9 cellular contexts compared by ENCODE assay signal in the genomic region with DNA sequence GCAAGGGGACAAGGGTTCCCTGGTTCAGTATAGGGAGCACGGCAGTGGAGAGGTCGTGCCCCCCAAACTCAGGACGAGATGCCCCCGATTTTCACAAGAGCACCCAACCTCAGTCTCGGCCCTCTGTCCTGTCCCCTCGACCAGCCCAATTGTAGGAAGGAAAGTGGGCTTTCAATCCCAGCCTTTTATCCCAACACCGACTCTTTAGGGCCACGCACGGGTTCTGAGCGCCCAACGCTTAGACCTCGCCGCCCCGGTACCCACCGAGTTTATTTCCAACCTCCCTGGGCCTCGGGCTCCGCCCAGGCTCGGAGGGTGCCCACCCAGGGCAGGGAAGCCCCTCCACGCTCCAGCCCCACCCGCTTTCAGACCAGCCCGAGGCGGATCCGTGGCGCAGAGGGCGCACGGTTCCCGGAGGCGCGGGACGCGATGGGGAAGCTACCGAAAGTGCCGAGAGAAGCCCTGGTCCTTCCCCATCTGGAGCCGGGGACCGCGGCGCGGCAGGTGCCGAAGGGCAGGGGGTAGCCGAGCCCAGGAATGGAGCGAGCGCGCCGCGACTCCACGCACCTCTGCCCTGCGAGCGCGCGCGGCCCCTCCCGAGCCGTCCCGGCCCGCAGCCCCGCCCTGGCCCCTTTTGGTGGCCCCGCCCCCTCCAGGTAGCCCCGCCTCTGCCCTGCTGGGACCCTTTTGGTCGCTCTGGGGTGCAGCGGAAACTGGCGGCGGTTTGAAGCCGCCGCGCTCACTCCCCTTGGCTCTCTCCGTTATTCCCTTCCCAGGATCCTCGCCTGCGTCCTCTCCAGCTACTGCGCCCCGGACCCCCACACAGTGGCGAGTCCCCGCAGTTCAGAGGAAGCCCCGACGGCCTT. TPM values are rescaled to one million over a fixed set of nuclear protein-coding genes. Genes with fewer than 3 reads are reported as not detected.
DNase-seq lines count a peak whose midpoint lies in the region; ATAC-seq and TF ChIP-seq lines count a peak whose summit lies in the region.
"Had no signal": no experiment of that assay in that cellular context is flagged by ENCODE, and none has a peak within 500 bp of the region (broad histone marks: within the 10 kb centered on the region; RNA-seq: fewer than 3 reads in every experiment).

No MANE protein-coding gene starts in this region.

- H3K79me2 ChIP-seq in PC-9 (ENCODE audit: low read depth), result no peaks in the 10 kb centered on the region

- peak overlapping the region; percentile 74 to 79 (median 75) for H3K4me3 Mint-ChIP-seq in nephron

- no peak overlapping the region for H2AFZ ChIP-seq in PC-9

- H3K9me3 ChIP-seq in A673 (ENCODE audit: low read depth, low read length, poor library complexity, severe bottlenecking) (no peaks in the 10 kb centered on the region), thoracic aorta (no peaks in the 10 kb centered on the region), PC-9 (ENCODE audit: insufficient read depth, low read depth) (no peaks in the 10 kb centered on the region)

- no peak overlapping the region for H3K4me2 ChIP-seq in PC-9

- H3K4me3 ChIP-seq in A673 (ENCODE audit: low read depth, low read length, poor library complexity, severe bottlenecking), result peak overlapping the region; percentile 62
- peak overlapping the region; percentile 18 to 27 for H3K4me3 ChIP-seq in cardiac fibroblast (replicated peaks in 1 of 2; ENCODE audit: low read depth in 2 of 2, low read length in 2 of 2)
- peak overlapping the region; percentile 35 for H3K4me3 ChIP-seq in thoracic aorta
- no peak overlapping the region for H3K4me3 ChIP-seq in PC-9

- no peaks in the 10 kb centered on the region for H3K4me1 Mint-ChIP-seq in nephron

- CTCF ChIA-PET in A673 (lab: Charles Lee) (interaction anchor here (0.5 to 1.0 kb wide), 2 partner anchors 25 to 44 kb away, joined by 3 read pairs; no protein-coding TSS in a partner anchor), PC-9 (lab: Charles Lee) (interaction anchor here (0.6 kb wide), 1 partner anchor 71 kb away, joined by 9 read pairs; no protein-coding TSS in a partner anchor)

- H3K27me3 ChIP-seq in A673 (replicated peaks; ENCODE audit: insufficient read depth, low read depth, low read length, poor library complexity), result peaks cover 9% of the 10 kb centered on the region
- H3K27me3 ChIP-seq in thoracic aorta (replicated peaks; ENCODE audit: insufficient read depth), result no peaks in the 10 kb centered on the region
- peaks cover 8% of the 10 kb centered on the region for H3K27me3 ChIP-seq in PC-9 (ENCODE audit: insufficient read depth, low read depth)

- H3K4me1 ChIP-seq in A673 (ENCODE audit: insufficient read depth, low read length, poor library complexity, severe bottlenecking) (peaks cover 11% of the 10 kb centered on the region), thoracic aorta (ENCODE audit: control insufficient read depth in 1 of 2, low read depth in 2 of 2) (no peaks in the 10 kb centered on the region), PC-9 (replicated peaks; ENCODE audit: insufficient read depth) (no peaks in the 10 kb centered on the region)

- POLR2A ChIA-PET in A673 (lab: Charles Lee; ENCODE audit: low non-redundant PET), result no interaction called here
- POLR2A ChIA-PET in PC-9 (lab: Charles Lee; ENCODE audit: unreplicated experiment), result no interaction called here

- no peaks in the 10 kb centered on the region for H3K36me3 Mint-ChIP-seq in nephron (ENCODE audit: low read depth)

- H3K27ac ChIP-seq in A673 (ENCODE audit: low read depth, low read length, poor library complexity, severe bottlenecking) (no peak overlapping the region), thoracic aorta (no peak overlapping the region), PC-9 (no peak overlapping the region)
- H3K27ac ChIP-seq: epithelial cell of prostate had no signal

- no peaks in the 10 kb centered on the region for H3K9me3 Mint-ChIP-seq in nephron

- H3K9me2 ChIP-seq in PC-9 (ENCODE audit: insufficient read depth), result no peaks in the 10 kb centered on the region

- H3K36me3 ChIP-seq in A673 (ENCODE audit: insufficient read depth, low read length, poor library complexity, severe bottlenecking) (no peaks in the 10 kb centered on the region), thoracic aorta (no peaks in the 10 kb centered on the region), PC-9 (ENCODE audit: low read depth) (no peaks in the 10 kb centered on the region)

- ATAC-seq in GM21619 (IDR thresholded peaks at IDR 0.05; ENCODE audit: unreplicated experiment), result peak; percentile 40
- no peak for ATAC-seq in thoracic aorta (ENCODE audit: insufficient number of reproducible peaks, low FRiP score, low read depth)
- no peak for ATAC-seq in GM18867 (IDR thresholded peaks at IDR 0.05; ENCODE audit: unreplicated experiment)

- intact Hi-C loops in A673 (cut with micrococcal nuclease; ENCODE audit: unreplicated experiment), result no loop called here
- intact Hi-C loops in PC-9 (cut with micrococcal nuclease; ENCODE audit: unreplicated experiment), result no loop called here

- H3K27ac Mint-ChIP-seq in nephron, result no peak overlapping the region

- TF ChIP-seq CTCF in A673 (conservative IDR thresholded peaks at IDR 0.05; ENCODE audit: low read depth, low read length) (no peak), cardiac fibroblast (IDR thresholded peaks at IDR 0.05; ENCODE audit: low read depth, low read length) (no peak), nephron (IDR thresholded peaks at IDR 0.05; ENCODE audit: unreplicated experiment in 3 of 3) (no peak), thoracic aorta (IDR thresholded peaks at IDR 0.05) (no peak), PC-9 (conservative IDR thresholded peaks at IDR 0.05) (no peak)

- no peaks in the 10 kb centered on the region for H4K20me1 ChIP-seq in PC-9 (ENCODE audit: insufficient read depth)

- DNase-seq in A673 (ENCODE audit: low spot score) (peak; percentile 40), T-helper 22 cell (ENCODE audit: low read depth) (peak; percentile 12), cardiac fibroblast (ENCODE audit: low read depth in 2 of 2) (no peak), thoracic aorta (ENCODE audit: low spot score) (no peak), PC-9 (no peak)

- H3F3A ChIP-seq in PC-9 (ENCODE audit: insufficient read depth, low read depth), result no peaks in the 10 kb centered on the region

- BruUV-seq in A673 (replicated peaks; lab: Mats Ljungman, UMichigan), result no TSS peak
- BruUV-seq in PC-9 (replicated peaks; lab: Mats Ljungman, UMichigan), result no TSS peak

- H3K27me3 Mint-ChIP-seq in nephron (ENCODE audit: low read depth), result peaks cover 93% of the 10 kb centered on the region

RNA-seq across cellular contexts. Expression of a gene that starts 20.4 kb away (rescaled TPM):
- total RNA-seq in A673 (2021) (0.13 TPM in 1 of 2 replicates, not detected in the other), thoracic aorta (under 1 TPM; 0.14 to 0.35 TPM), PC-9 (2021) (1.3 and 1.7 TPM in 2 replicates)

RNA-seq across cellular contexts. Expression of a gene that starts 46.4 kb away (rescaled TPM):
- total RNA-seq in A673 (2021) (72.4 and 79.2 TPM in 2 replicates), thoracic aorta (100 to 1,000 TPM in 1 of 2 donors, 10 to 100 TPM in 1; 35.3 to 101 TPM), PC-9 (2021) (96.1 and 123 TPM in 2 replicates)

RNA-seq across cellular contexts. Expression of a gene that starts 46.9 kb away (rescaled TPM):
- total RNA-seq in A673 (2021) (179 and 189 TPM in 2 replicates), thoracic aorta (100 to 1,000 TPM; 105 to 123 TPM), PC-9 (2021) (134 and 217 TPM in 2 replicates)

RNA-seq across cellular contexts. Expression of a gene that starts 59.0 kb away (rescaled TPM):
- total RNA-seq in A673 (2021) (39.7 and 43.4 TPM in 2 replicates), thoracic aorta (10 to 100 TPM; 37.2 to 45.4 TPM), PC-9 (2021) (21.4 and 28.7 TPM in 2 replicates)

Comparison
In these comparisons a context has a peak if more than half of its experiments do, and no peak if none do; other contexts are left out.
1. DNase-seq: peak in A673 (single experiment) and T-helper 22 cell (single experiment); none in cardiac fibroblast (0 of 2), thoracic aorta (single experiment) and PC-9 (0 of 2).